ENCODE assay signal across 8 cellular contexts in genomic region chr9:136629879-136630661, GRCh38. TPM values are rescaled to one million over a fixed set of nuclear protein-coding genes. Genes with fewer than 3 reads are reported as not detected.
DNase-seq lines count a peak whose midpoint lies in the region; ATAC-seq and TF ChIP-seq lines count a peak whose summit lies in the region.

No MANE protein-coding gene starts in this region.

- no peaks in the 10 kb centered on the region for H3K36me3 Mint-ChIP-seq in endothelial cell (ENCODE audit: low read depth, unreplicated experiment)
- no peaks in the 10 kb centered on the region for H3K36me3 Mint-ChIP-seq in natural killer cell
- no peaks in the 10 kb centered on the region for H3K36me3 Mint-ChIP-seq in type B pancreatic cell

- peaks cover 14% of the 10 kb centered on the region for H3K27me3 Mint-ChIP-seq in endothelial cell (ENCODE audit: unreplicated experiment)
- H3K27me3 Mint-ChIP-seq in natural killer cell (ENCODE audit: low read depth in 2 of 2) = peaks cover 0 to 5% of the 10 kb centered on the region in 2 donors
- H3K27me3 Mint-ChIP-seq in type B pancreatic cell = peaks cover 4% of the 10 kb centered on the region

- peak; percentile 55 for DNase-seq in GDM1 (lab: John Stamatoyannopoulos, UW)
- DNase-seq in NCI-H1694 treated with DMSO at 0.1 percent for 48 hours (lab: John Stamatoyannopoulos, UW) = peak; percentile 31
- DNase-seq in activated CD4-positive, alpha-beta T cell treated with anti-CD3 and anti-CD28 coated beads, Interleukin-2, amount 50 U/mL, for 48 hours = peak; percentile 63 to 73
- DNase-seq in endothelial cell (ENCODE audit: low spot score) = peak; percentile 86
- DNase-seq in natural killer cell = peak; percentile 75
- peak; percentile 83 for DNase-seq in type B pancreatic cell (ENCODE audit: extremely low spot score, unreplicated experiment)
- no peak for DNase-seq in SIG-M5 treated with dmso at 0.1 percent for 504 hours (lab: John Stamatoyannopoulos, UW; ENCODE audit: unreplicated experiment)

- H3K27ac Mint-ChIP-seq in endothelial cell (ENCODE audit: unreplicated experiment) = peak overlapping the region; percentile 9
- peak overlapping the region in 1 of 2 donors; percentile 51 for H3K27ac Mint-ChIP-seq in natural killer cell
- no peak overlapping the region for H3K27ac Mint-ChIP-seq in type B pancreatic cell

- H3K9me3 Mint-ChIP-seq in endothelial cell (ENCODE audit: unreplicated experiment) (no peaks in the 10 kb centered on the region), natural killer cell (no peaks in the 10 kb centered on the region), type B pancreatic cell (no peaks in the 10 kb centered on the region)

- intact Hi-C loops in natural killer cell (cut with micrococcal nuclease) = loop anchor here (2.0 to 5.0 kb wide), 2 partner anchors 98 to 213 kb away; partner anchors contain the start of gene AJM1

- H3K4me1 Mint-ChIP-seq in endothelial cell (ENCODE audit: unreplicated experiment) (peaks cover 24% of the 10 kb centered on the region), natural killer cell (peaks cover 0 to 14% of the 10 kb centered on the region in 2 donors), type B pancreatic cell (ENCODE audit: unreplicated experiment) (peaks cover 11% of the 10 kb centered on the region)

- ATAC-seq in natural killer cell = peak; percentile 74 to 88 (median 75)
- no peak for ATAC-seq in GM19455 (IDR thresholded peaks at IDR 0.05; ENCODE audit: unreplicated experiment)

- TF ChIP-seq CTCF in endothelial cell (IDR thresholded peaks at IDR 0.05; ENCODE audit: unreplicated experiment) (peak; percentile 50), natural killer cell (IDR thresholded peaks at IDR 0.05) (peak; percentile 72), type B pancreatic cell (conservative IDR thresholded peaks at IDR 0.05) (peak; percentile 78)

- no peak overlapping the region for H3K4me3 Mint-ChIP-seq in endothelial cell (ENCODE audit: unreplicated experiment)
- H3K4me3 Mint-ChIP-seq in natural killer cell = no peak overlapping the region
- H3K4me3 Mint-ChIP-seq in type B pancreatic cell = no peak overlapping the region

RNA-seq across cellular contexts. Expression of gene EGFL7, which starts 32.6 kb away (rescaled TPM):
- total RNA-seq in endothelial cell (ENCODE audit: unreplicated experiment) (945 TPM), natural killer cell (under 1 TPM; 0.28 to 0.47 (median 0.29) TPM), type B pancreatic cell (ENCODE audit: low replicate concordance) (20.7 and 25.5 TPM in 2 replicates)

RNA-seq across cellular contexts. Expression of gene AGPAT2, which starts 57.2 kb away (rescaled TPM):
- total RNA-seq in endothelial cell (ENCODE audit: unreplicated experiment) (38.9 TPM), natural killer cell (10 to 100 TPM; 10.3 to 19.4 (median 12.0) TPM), type B pancreatic cell (ENCODE audit: low replicate concordance) (47.8 and 75.3 TPM in 2 replicates)

Comparison
In these comparisons a context has a peak if more than half of its experiments do, and no peak if none do; other contexts are left out.
1. RNA of gene EGFL7, which starts 32.6 kb away (total RNA-seq): 945 TPM in endothelial cell (single experiment); 20.7 to 25.5 TPM in type B pancreatic cell and 0.28 to 0.47 TPM in natural killer cell; every median in the first group is over 10 times any median in the second.
2. Peak in every context shown above with its lines, with median percentiles within 50 percentile points of each other: CTCF ChIP-seq.